ENCODE assay signal across 8 cellular contexts in genomic region chr1:26705788-26706237, GRCh38. TPM values are rescaled to one million over a fixed set of nuclear protein-coding genes. Genes with fewer than 3 reads are reported as not detected.
DNase-seq lines count a peak whose midpoint lies in the region; ATAC-seq and TF ChIP-seq lines count a peak whose summit lies in the region.

No MANE protein-coding gene starts in this region.

- H3K9ac ChIP-seq in HCT116 (ENCODE audit: low read length) = peak overlapping the region; percentile 14

- H3K27me3 ChIP-seq in HCT116 (ENCODE audit: insufficient read depth, low read length) (no peaks in the 10 kb centered on the region), lung (ENCODE audit: control insufficient read depth, insufficient read depth) (no peaks in the 10 kb centered on the region)

- no peak for TF ChIP-seq POLR2A in HCT116 (IDR thresholded peaks at IDR 0.05; ENCODE audit: borderline replicate concordance, extremely low read depth, insufficient read depth, insufficient read length)

- RAD21 ChIA-PET in HCT116 (lab: Charles Lee; ENCODE audit: low non-redundant PET in 1 of 2, low total read pairs in 2 of 2, uncharacterized antibody in 2 of 2, unreplicated experiment in 2 of 2) = no interaction called here

- peaks cover 27% of the 10 kb centered on the region; the same call in 1 of the 2 replicates for H4K20me1 ChIP-seq in HCT116 (ENCODE audit: insufficient read depth)

- no peak overlapping the region for H2AFZ ChIP-seq in HCT116 (ENCODE audit: low read depth, low read length, poor library complexity, severe bottlenecking)

- H3K9me3 ChIP-seq in HCT116 (ENCODE audit: control insufficient read depth in 1 of 2, insufficient read depth in 1 of 2, low read depth in 1 of 2, low read length in 2 of 2) = no peaks in the 10 kb centered on the region
- H3K9me3 ChIP-seq in lung (ENCODE audit: control insufficient read depth in 2 of 2, insufficient read depth in 1 of 2, low read length in 1 of 2) = no peaks in the 10 kb centered on the region

- no peak for TF ChIP-seq RAD21 in HCT116 (IDR thresholded peaks at IDR 0.05; ENCODE audit: low read depth)

- 25% methylated on average over 1 of the region's 1 CpG for WGBS in lung, 2 donors

- peaks cover 98% of the 10 kb centered on the region for H3K79me2 ChIP-seq in HCT116 (ENCODE audit: insufficient read depth, low read length)

- H3K36me3 ChIP-seq in HCT116 (ENCODE audit: control insufficient read depth in 1 of 2, insufficient read depth in 2 of 2, low read length in 2 of 2) = peaks cover 0 to 3% of the 10 kb centered on the region in 2 experiments; a peak in 2 of 4 replicates
- peaks cover 4 to 5% of the 10 kb centered on the region in 2 donors for H3K36me3 ChIP-seq in lung (ENCODE audit: control insufficient read depth in 2 of 2, insufficient read depth in 2 of 2, low read length in 2 of 2)

- TF ChIP-seq CTCF in HCT116 (IDR thresholded peaks at IDR 0.05 in 2 of 3, conservative IDR thresholded peaks at IDR 0.05 in 1 of 3; ENCODE audit: borderline replicate concordance in 1 of 3, insufficient read depth in 1 of 3, low read depth in 2 of 3, low read length in 2 of 3) (no peak), lung (IDR thresholded peaks at IDR 0.05; ENCODE audit: control extremely low read depth, extremely low read depth) (no peak)

- in situ Hi-C loops in ACHN (cut with HindIII; ENCODE audit: low pct_ligation_motif_present, low pct_unique_long_range_greater_than_20kb, low sequenced_read_pairs) = no loop called here
- in situ Hi-C loops in KBM-7 (cut with MboI; ENCODE audit: low pct_unique_long_range_greater_than_20kb, low sequenced_read_pairs) = no loop called here

- CTCF ChIA-PET in HCT116 (lab: Charles Lee) = no interaction called here

- BruUV-seq in HCT116 (replicated peaks; lab: Mats Ljungman, UMichigan) = no TSS peak

- H3K4me1 ChIP-seq in HCT116 (ENCODE audit: control insufficient read depth in 1 of 2, insufficient read depth in 2 of 2, low read length in 2 of 2) (peaks cover 42 to 60% of the 10 kb centered on the region in 2 experiments), lung (ENCODE audit: control insufficient read depth in 2 of 2, insufficient read depth in 2 of 2, low read length in 2 of 2) (peaks cover 15 to 53% of the 10 kb centered on the region in 2 donors)

- intact Hi-C loops in HCT116 (cut with micrococcal nuclease) = no loop called here

- H3K27ac ChIP-seq in HCT116 (ENCODE audit: low read depth, low read length) = peak overlapping the region; percentile 52; the same call in 1 of the 2 replicates
- peak overlapping the region in 1 of 2 donors; percentile 51 for H3K27ac ChIP-seq in lung (ENCODE audit: low read depth in 1 of 2, low read length in 1 of 2)

- POLR2A ChIA-PET in HCT116 (lab: Charles Lee) = interaction anchor here (1.7 kb wide), 1 partner anchor 13 kb away, joined by 3 read pairs; no protein-coding TSS in a partner anchor

- ATAC-seq in HCT116 (peak; percentile 57), lung (ENCODE audit: insufficient read depth, low FRiP score) (peak; percentile 56), HG03439 (IDR thresholded peaks at IDR 0.05; ENCODE audit: unreplicated experiment) (no peak), HG02938 (IDR thresholded peaks at IDR 0.05; ENCODE audit: unreplicated experiment) (no peak)

- H3K4me2 ChIP-seq in HCT116 (ENCODE audit: low read length) = peak overlapping the region; percentile 65

- H3K9me2 ChIP-seq in HCT116 (ENCODE audit: insufficient read depth) = no peaks in the 10 kb centered on the region

- H3K4me3 ChIP-seq in HCT116 (replicated peaks in 1 of 2; ENCODE audit: low read depth in 1 of 2, low read length in 2 of 2) (no peak overlapping the region), lung (no peak overlapping the region)

- peak; percentile 34 for DNase-seq in ACHN
- no peak for DNase-seq in HCT116 (ENCODE audit: low read depth, low spot score)
- peak; percentile 82 for DNase-seq in astrocyte of the hippocampus (ENCODE audit: low read depth, low spot score)
- DNase-seq in lung (ENCODE audit: low spot score) = no peak
- DNase-seq in stimulated activated CD4-positive, alpha-beta T cell treated with anti-CD3 and anti-CD28 coated beads, Interleukin-1b, Interleukin-23, amount 100 ng/mL, for 48 hours = no peak
- no peak for DNase-seq in KBM-7

TF ChIP-seq in HCT116, 20 proteins besides CTCF, POLR2A, EP300 and RAD21:
- TF ChIP-seq MAX (IDR thresholded peaks at IDR 0.05) (peak; percentile 36; the same call in 1 of the 2 replicates), FOSL1 (IDR thresholded peaks at IDR 0.05; ENCODE audit: low read depth) (peak; percentile 44; the same call in 1 of the 2 replicates), ATF3 (IDR thresholded peaks at IDR 0.05) (no peak), ELF1 (IDR thresholded peaks at IDR 0.05; ENCODE audit: borderline replicate concordance, low read depth) (no peak; the same call in 1 of the 2 replicates), CBX3 (IDR thresholded peaks at IDR 0.05; ENCODE audit: low read depth) (no peak; the same call in 1 of the 2 replicates), SIN3A (IDR thresholded peaks at IDR 0.05; ENCODE audit: low read depth) (peak; percentile 89), SRF (IDR thresholded peaks at IDR 0.05; ENCODE audit: low read depth) (no peak), POLR2AphosphoS5 (IDR thresholded peaks at IDR 0.05; ENCODE audit: low read depth, low read length) (0 out of 2 replicates have a peak, but pooled peaks have one; percentile 30), EZH2phosphoT487 (IDR thresholded peaks at IDR 0.05; ENCODE audit: borderline replicate concordance) (no peak), ZNF274 (IDR thresholded peaks at IDR 0.05; ENCODE audit: low read depth, low read length) (no peak), YY1 (IDR thresholded peaks at IDR 0.05; ENCODE audit: extremely low read depth, insufficient replicate concordance, low read depth, low read length) (no peak), REST (IDR thresholded peaks at IDR 0.05; ENCODE audit: low read depth) (no peak), ZBTB33 (IDR thresholded peaks at IDR 0.05; ENCODE audit: extremely low read depth, insufficient replicate concordance, low read length) (no peak), EGR1 (IDR thresholded peaks at IDR 0.05; ENCODE audit: low read depth) (no peak; the same call in 1 of the 2 replicates), SP1 (IDR thresholded peaks at IDR 0.05; ENCODE audit: low read depth) (peak; percentile 82), CEBPB (IDR thresholded peaks at IDR 0.05; ENCODE audit: low read depth) (no peak), JUND (IDR thresholded peaks at IDR 0.05) (peak; percentile 70), EZH2 (IDR thresholded peaks at IDR 0.05) (no peak), TCF7L2 (IDR thresholded peaks at IDR 0.05; ENCODE audit: borderline replicate concordance, extremely low read depth, insufficient read depth, insufficient read length) (no peak), ZFX (IDR thresholded peaks at IDR 0.05) (no peak)

RNA-seq across cellular contexts. Expression of gene ARID1A, which starts 10.0 kb away (rescaled TPM):
- 62.8 TPM for total RNA-seq in HCT116 (2021; ENCODE audit: unreplicated experiment)
- 55.1 and 56.3 TPM in 2 replicates for polyA plus RNA-seq in HCT116 (2012)
- total RNA-seq in lung = 100 to 1,000 TPM in 1 of 2 donors, 10 to 100 TPM in 1; 71.2 to 119 TPM
- 10 to 100 TPM; 16.1 to 28.9 TPM for polyA plus RNA-seq in lung

Comparison
In these comparisons a context has a peak if more than half of its experiments do, and no peak if none do; other contexts are left out.
1. DNase-seq: peak in ACHN (single experiment) and astrocyte of the hippocampus (single experiment); none in HCT116 (single experiment), lung (single experiment), stimulated activated CD4-positive, alpha-beta T cell treated with anti-CD3 and anti-CD28 coated beads, Interleukin-1b, Interleukin-23, amount 100 ng/mL, for 48 hours (single experiment) and KBM-7 (single experiment).
2. ATAC-seq: peak in HCT116 (single experiment) and lung (single experiment); none in HG03439 (single experiment) and HG02938 (single experiment).